In the genomic region with DNA sequence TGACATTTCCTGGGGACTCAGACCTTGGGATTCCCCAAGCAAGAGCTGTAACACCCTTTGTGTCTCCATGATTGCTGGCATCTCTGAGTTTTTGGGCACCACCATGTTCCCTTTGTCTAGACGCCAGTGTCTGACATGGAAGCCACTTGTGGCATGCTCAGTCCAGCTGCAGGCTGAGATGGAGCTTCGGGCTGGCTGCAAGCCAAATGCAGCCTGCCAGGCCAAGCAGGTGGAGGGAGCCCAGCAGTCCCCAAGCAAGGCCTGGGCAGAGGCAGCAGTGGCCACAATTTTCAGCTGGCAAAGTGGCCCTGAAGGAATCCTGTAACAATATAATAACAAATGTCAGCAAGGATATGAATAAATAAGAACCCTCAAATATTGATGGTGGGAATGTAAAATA, we compare ENCODE assay signal across 30 cellular contexts.
"Had no signal": no experiment of that assay in that cellular context is flagged by ENCODE, and none has a peak within 500 bp of the region (broad histone marks: within the 10 kb centered on the region; RNA-seq: fewer than 3 reads in every experiment).

No MANE protein-coding gene starts in this region.

- ATAC-seq: activated CD4-positive, alpha-beta T cell treated with anti-CD3 and anti-CD28 coated beads for 36 hours; activated CD8-positive, alpha-beta memory T cell treated with anti-CD3 and anti-CD28 coated beads, Interleukin-2, amount 10 ng/mL, durations not matched to agents 7 days and 5 days; activated CD8-positive, alpha-beta T cell treated with anti-CD3 and anti-CD28 coated beads, Interleukin-2, amount 10 ng/mL, durations not matched to agents 7 days and 5 days; activated naive CD8-positive, alpha-beta T cell treated with anti-CD3 and anti-CD28 coated beads, Interleukin-2, amount 50 U/mL, for 24 hours; heart right ventricle; left lobe of liver; mucosa of descending colon; sciatic nerve; stimulated activated effector memory CD8-positive, alpha-beta T cell treated with anti-CD3 and anti-CD28 coated beads, Interleukin-12 subunit alpha, Interleukin-12 subunit beta, amount 100 ng/mL, for 72 hours; stimulated activated naive CD8-positive, alpha-beta T cell treated with anti-CD3 and anti-CD28 coated beads, Interleukin-15, amount 100 ng/mL, for 72 hours had no signal

- H3K4me1 Mint-ChIP-seq: activated CD4-positive, alpha-beta T cell treated with anti-CD3 and anti-CD28 coated beads for 36 hours; activated CD8-positive, alpha-beta memory T cell treated with anti-CD3 and anti-CD28 coated beads, Interleukin-2, amount 10 ng/mL, durations not matched to agents 7 days and 5 days; activated naive CD4-positive, alpha-beta T cell treated with anti-CD3 and anti-CD28 coated beads, Interleukin-2, amount 50 U/mL, for 24 hours; activated naive CD8-positive, alpha-beta T cell treated with anti-CD3 and anti-CD28 coated beads, Interleukin-2, amount 50 U/mL, for 24 hours; central memory CD8-positive, alpha-beta T cell; nephron; stimulated activated effector memory CD8-positive, alpha-beta T cell treated with anti-CD3 and anti-CD28 coated beads, Interleukin-12 subunit alpha, Interleukin-12 subunit beta, amount 100 ng/mL, for 72 hours; stimulated activated naive CD8-positive, alpha-beta T cell treated with anti-CD3 and anti-CD28 coated beads, Interleukin-15, amount 100 ng/mL, for 72 hours had no signal

- H3K36me3 Mint-ChIP-seq: activated CD8-positive, alpha-beta memory T cell treated with anti-CD3 and anti-CD28 coated beads, Interleukin-2, amount 10 ng/mL, durations not matched to agents 7 days and 5 days; activated naive CD4-positive, alpha-beta T cell treated with anti-CD3 and anti-CD28 coated beads, Interleukin-2, amount 50 U/mL, for 24 hours; stimulated activated effector memory CD8-positive, alpha-beta T cell treated with anti-CD3 and anti-CD28 coated beads, Interleukin-12 subunit alpha, Interleukin-12 subunit beta, amount 100 ng/mL, for 72 hours had no signal

- H3K36me3 ChIP-seq: esophagus muscularis mucosa, heart right ventricle, neutrophil, ovary, upper lobe of left lung had no signal

- H3K9me3 Mint-ChIP-seq: activated naive CD4-positive, alpha-beta T cell treated with anti-CD3 and anti-CD28 coated beads, Interleukin-2, amount 50 U/mL, for 24 hours; activated naive CD8-positive, alpha-beta T cell treated with anti-CD3 and anti-CD28 coated beads, Interleukin-2, amount 50 U/mL, for 24 hours; activated T-helper 2 cell treated with anti-CD3 and anti-CD28 coated beads, Interferon-gamma antibody, Interleukin-2, Interleukin-4, amounts not matched to agents 10 μg/mL and 5 μg/mL and 100 μg/mL, durations not matched to agents 14 hours and 24 hours and 36 hours had no signal

- H3K4me3 ChIP-seq: esophagus muscularis mucosa, heart right ventricle, lung, mucosa of descending colon, ovary, skin epidermis, upper lobe of left lung had no signal

- H3K9me3 ChIP-seq: ovary had no signal

- H3K4me1 ChIP-seq: esophagus muscularis mucosa, heart right ventricle, upper lobe of left lung had no signal

- DNase-seq: activated CD4-positive, alpha-beta T cell treated with anti-CD3 and anti-CD28 coated beads for 36 hours; activated CD4-positive, CD25-positive, alpha-beta regulatory T cell; activated CD8-positive, alpha-beta memory T cell treated with anti-CD3 and anti-CD28 coated beads, Interleukin-2, amount 10 ng/mL, durations not matched to agents 7 days and 5 days; activated CD8-positive, alpha-beta T cell treated with anti-CD3 and anti-CD28 coated beads, Interleukin-2, amount 10 ng/mL, durations not matched to agents 7 days and 5 days; activated naive CD8-positive, alpha-beta T cell treated with anti-CD3 and anti-CD28 coated beads, Interleukin-2, amount 50 U/mL, for 24 hours; activated T-cell treated with anti-CD3 and anti-CD28 coated beads, Interleukin-2, amount 50 U/mL, for 48 hours; amygdala; dermis blood vessel endothelial cell; effector CD4-positive, alpha-beta T cell; foreskin melanocyte; heart right ventricle; mucosa of descending colon; ovary; stimulated activated CD4-positive, alpha-beta T cell treated with anti-CD3 and anti-CD28 coated beads, Interleukin-12 subunit alpha, Interleukin-12 subunit beta, amount 100 ng/mL, for 4 hours; stimulated activated CD4-positive, alpha-beta T cell treated with anti-CD3 and anti-CD28 coated beads, Interleukin-4, amount 100 ng/mL, for 1 hour; stimulated activated naive CD8-positive, alpha-beta T cell treated with anti-CD3 and anti-CD28 coated beads, Interleukin-15, amount 100 ng/mL, for 72 hours; substantia nigra had no signal

- H3K27me3 Mint-ChIP-seq: activated CD4-positive, alpha-beta T cell treated with anti-CD3 and anti-CD28 coated beads for 36 hours; activated CD8-positive, alpha-beta memory T cell treated with anti-CD3 and anti-CD28 coated beads, Interleukin-2, amount 10 ng/mL, durations not matched to agents 7 days and 5 days; activated naive CD4-positive, alpha-beta T cell treated with anti-CD3 and anti-CD28 coated beads, Interleukin-2, amount 50 U/mL, for 24 hours; activated naive CD8-positive, alpha-beta T cell treated with anti-CD3 and anti-CD28 coated beads, Interleukin-2, amount 50 U/mL, for 24 hours; central memory CD8-positive, alpha-beta T cell; progenitor cell of endocrine pancreas; stimulated activated naive CD8-positive, alpha-beta T cell treated with anti-CD3 and anti-CD28 coated beads, Interleukin-15, amount 100 ng/mL, for 72 hours had no signal

- H3K27me3 ChIP-seq: esophagus muscularis mucosa, heart right ventricle, neutrophil, ovary, upper lobe of left lung had no signal

- H3K27ac Mint-ChIP-seq: activated CD4-positive, alpha-beta T cell treated with anti-CD3 and anti-CD28 coated beads for 36 hours; activated CD8-positive, alpha-beta memory T cell treated with anti-CD3 and anti-CD28 coated beads, Interleukin-2, amount 10 ng/mL, durations not matched to agents 7 days and 5 days; activated CD8-positive, alpha-beta T cell treated with anti-CD3 and anti-CD28 coated beads, Interleukin-2, amount 10 ng/mL, durations not matched to agents 7 days and 5 days; activated naive CD4-positive, alpha-beta T cell treated with anti-CD3 and anti-CD28 coated beads, Interleukin-2, amount 50 U/mL, for 24 hours; activated naive CD8-positive, alpha-beta T cell treated with anti-CD3 and anti-CD28 coated beads, Interleukin-2, amount 50 U/mL, for 24 hours; activated T-helper 2 cell treated with anti-CD3 and anti-CD28 coated beads, Interferon-gamma antibody, Interleukin-2, Interleukin-4, amounts not matched to agents 10 μg/mL and 5 μg/mL and 100 μg/mL, durations not matched to agents 14 hours and 24 hours and 36 hours; nephron; progenitor cell of endocrine pancreas; stimulated activated effector memory CD8-positive, alpha-beta T cell treated with anti-CD3 and anti-CD28 coated beads, Interleukin-12 subunit alpha, Interleukin-12 subunit beta, amount 100 ng/mL, for 72 hours had no signal

- H3K27ac ChIP-seq: esophagus muscularis mucosa, heart right ventricle, neutrophil, ovary, skin epidermis, upper lobe of left lung had no signal

- H3K4me3 Mint-ChIP-seq: activated CD4-positive, alpha-beta T cell treated with anti-CD3 and anti-CD28 coated beads for 36 hours; activated CD8-positive, alpha-beta memory T cell treated with anti-CD3 and anti-CD28 coated beads, Interleukin-2, amount 10 ng/mL, durations not matched to agents 7 days and 5 days; activated CD8-positive, alpha-beta T cell treated with anti-CD3 and anti-CD28 coated beads, Interleukin-2, amount 10 ng/mL, durations not matched to agents 7 days and 5 days; activated naive CD4-positive, alpha-beta T cell treated with anti-CD3 and anti-CD28 coated beads, Interleukin-2, amount 50 U/mL, for 24 hours; activated naive CD8-positive, alpha-beta T cell treated with anti-CD3 and anti-CD28 coated beads, Interleukin-2, amount 50 U/mL, for 24 hours; central memory CD8-positive, alpha-beta T cell; nephron; stimulated activated effector memory CD8-positive, alpha-beta T cell treated with anti-CD3 and anti-CD28 coated beads, Interleukin-12 subunit alpha, Interleukin-12 subunit beta, amount 100 ng/mL, for 72 hours; stimulated activated naive CD8-positive, alpha-beta T cell treated with anti-CD3 and anti-CD28 coated beads, Interleukin-15, amount 100 ng/mL, for 72 hours had no signal
